1 cellular context compared by ENCODE assay signal in the genomic region with DNA sequence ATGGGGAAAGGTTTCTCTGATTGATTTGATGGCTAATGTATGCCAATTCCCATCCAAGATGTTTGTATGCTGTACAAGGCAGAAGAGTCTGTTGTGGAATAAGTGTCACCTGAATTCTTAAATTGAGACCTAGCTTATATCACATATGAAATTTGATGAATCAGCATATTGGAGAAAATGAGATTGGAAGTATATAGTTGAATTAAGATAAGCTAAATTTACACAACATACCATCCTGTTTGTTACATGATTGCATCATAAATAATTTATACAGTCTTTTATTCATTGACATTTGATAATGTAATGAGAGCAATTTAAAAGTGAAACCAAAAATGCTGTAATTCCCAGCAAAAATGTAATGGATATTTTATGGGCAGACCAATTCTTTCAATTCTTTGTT.
A peak's percentile ranks its signal among the peaks of the same experiment; 100 is the strongest.
TF ChIP-seq lines count a peak whose summit lies in the region.

No MANE protein-coding gene starts in this region.

TF ChIP-seq in HepG2, 621 proteins besides CTCF, POLR2A, EP300 and RAD21:
- peak; percentile 99 for TF ChIP-seq MAFF (IDR thresholded peaks at IDR 0.05; ENCODE audit: low read depth, low read length)
- peak; percentile 99 to 100 for TF ChIP-seq MAFK (conservative IDR thresholded peaks at IDR 0.05 in 1 of 2, IDR thresholded peaks at IDR 0.05 in 1 of 2; ENCODE audit: low read length in 2 of 2)
- TF ChIP-seq ZNF777 (CRISPR knock-in tag; IDR thresholded peaks at IDR 0.05) = no peak
- no peak for TF ChIP-seq KLF9 (CRISPR knock-in tag; IDR thresholded peaks at IDR 0.05; ENCODE audit: low read depth)
- TF ChIP-seq PHF21A (CRISPR knock-in tag; IDR thresholded peaks at IDR 0.05) = no peak
- peak; percentile 40; the same call in 1 of the 2 replicates for TF ChIP-seq CEBPB (IDR thresholded peaks at IDR 0.05; ENCODE audit: borderline replicate concordance, low read depth, low read length)
- TF ChIP-seq ATF7 (IDR thresholded peaks at IDR 0.05) = peak; percentile 54; the same call in 1 of the 2 replicates
- no peak for TF ChIP-seq ATF7 (CRISPR knock-in tag; IDR thresholded peaks at IDR 0.05)
- TF ChIP-seq AGO2 (optimal IDR thresholded peaks at IDR 0.05; ENCODE audit: low read depth, low read length) = no peak
- no peak for TF ChIP-seq STAG1 (CRISPR knock-in tag; IDR thresholded peaks at IDR 0.05)
